ENCODE assay signal across 1 cellular context in the genomic region with DNA sequence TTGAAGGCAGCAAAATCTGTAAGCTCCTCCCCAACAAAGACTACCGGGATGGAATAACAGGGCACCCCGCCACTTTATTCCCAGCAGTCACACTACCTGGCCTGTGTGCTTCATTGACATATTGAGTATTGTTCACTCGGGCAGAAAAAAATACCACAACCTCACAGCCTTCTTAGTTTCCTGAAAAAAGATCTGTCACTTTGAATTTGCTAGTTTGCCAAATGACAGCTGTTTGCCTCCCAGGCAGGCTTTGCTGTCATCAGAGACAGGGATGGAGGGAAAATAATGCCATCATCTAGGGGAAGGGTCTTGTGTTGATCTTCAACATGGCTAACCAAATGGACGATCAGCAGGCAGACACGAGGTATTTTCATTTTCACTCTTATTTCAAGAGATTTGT.
A peak's percentile ranks its signal among the peaks of the same experiment; 100 is the strongest.
TF ChIP-seq lines count a peak whose summit lies in the region.

No MANE protein-coding gene starts in this region.

TF ChIP-seq in SK-N-SH, 30 proteins besides CTCF, POLR2A, EP300 and RAD21 (continued from another document):
- TF ChIP-seq, protein P1, sequence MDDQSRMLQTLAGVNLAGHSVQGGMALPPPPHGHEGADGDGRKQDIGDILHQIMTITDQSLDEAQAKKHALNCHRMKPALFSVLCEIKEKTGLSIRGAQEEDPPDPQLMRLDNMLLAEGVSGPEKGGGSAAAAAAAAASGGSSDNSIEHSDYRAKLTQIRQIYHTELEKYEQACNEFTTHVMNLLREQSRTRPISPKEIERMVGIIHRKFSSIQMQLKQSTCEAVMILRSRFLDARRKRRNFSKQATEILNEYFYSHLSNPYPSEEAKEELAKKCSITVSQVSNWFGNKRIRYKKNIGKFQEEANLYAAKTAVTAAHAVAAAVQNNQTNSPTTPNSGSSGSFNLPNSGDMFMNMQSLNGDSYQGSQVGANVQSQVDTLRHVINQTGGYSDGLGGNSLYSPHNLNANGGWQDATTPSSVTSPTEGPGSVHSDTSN (IDR thresholded peaks at IDR 0.05) = peak; percentile 54
